Comparison of ENCODE assay signal across 18 cellular contexts in the genomic region with DNA sequence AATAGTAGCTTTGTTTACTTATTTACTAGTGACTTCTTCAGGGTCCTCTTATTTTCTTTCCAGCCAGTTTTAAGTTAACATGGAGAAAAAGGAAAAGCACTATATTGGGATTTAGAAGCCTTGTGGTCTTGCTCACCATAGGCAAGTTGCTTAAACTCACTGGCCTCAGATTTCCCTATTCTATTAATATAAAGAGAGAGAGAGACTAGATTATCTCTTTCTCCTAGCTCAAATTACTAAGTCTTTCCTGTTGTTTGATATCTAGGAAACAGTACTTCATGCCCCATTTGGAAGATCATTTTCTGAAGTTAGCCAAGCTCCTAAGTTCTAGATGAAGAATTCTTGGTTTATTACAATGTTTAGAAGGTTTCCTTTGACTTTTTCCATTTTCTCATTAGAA. TPM values are rescaled to one million over a fixed set of nuclear protein-coding genes. Genes with fewer than 3 reads are reported as not detected.
DNase-seq lines count a peak whose midpoint lies in the region; ATAC-seq and TF ChIP-seq lines count a peak whose summit lies in the region.
"Had no signal": no experiment of that assay in that cellular context is flagged by ENCODE, and none has a peak within 500 bp of the region (broad histone marks: within the 10 kb centered on the region; RNA-seq: fewer than 3 reads in every experiment).

No MANE protein-coding gene starts in this region.

- peaks cover 52% of the 10 kb centered on the region for H3F3A ChIP-seq in neural progenitor cell (ENCODE audit: low read depth)

- H3K36me3 Mint-ChIP-seq in neural progenitor cell = no peaks in the 10 kb centered on the region
- H3K36me3 Mint-ChIP-seq in activated CD4-positive, alpha-beta T cell treated with anti-CD3 and anti-CD28 coated beads for 36 hours (ENCODE audit: low read depth) = peaks cover 6% of the 10 kb centered on the region
- peaks cover 9% of the 10 kb centered on the region for H3K36me3 Mint-ChIP-seq in activated CD8-positive, alpha-beta memory T cell treated with anti-CD3 and anti-CD28 coated beads, Interleukin-2, amount 10 ng/mL, durations not matched to agents 7 days and 5 days

- DNase-seq in NCI-H2107 treated with DMSO at 0.1 percent for 48 hours (lab: John Stamatoyannopoulos, UW; ENCODE audit: unreplicated experiment) (peak; percentile 2), NCI-H2107 (lab: John Stamatoyannopoulos, UW) (no peak), choroid plexus epithelial cell (ENCODE audit: low read depth) (peak; percentile 18), neural progenitor cell (ENCODE audit: low spot score) (no peak), inferior parietal cortex (ENCODE audit: extremely low spot score) (no peak)
- no peak for DNase-seq in activated CD4-positive, alpha-beta T cell treated with anti-CD3 and anti-CD28 coated beads for 36 hours
- no peak for DNase-seq in activated CD8-positive, alpha-beta memory T cell treated with anti-CD3 and anti-CD28 coated beads, Interleukin-2, amount 10 ng/mL, durations not matched to agents 7 days and 5 days
- DNase-seq: CD8-positive, alpha-beta T cell; DMS79; IMR-90; Kasumi-1; MM.1S; NCI-H1092 treated with DMSO at 0.1 percent for 48 hours; NCI-H2081 treated with DMSO at 0.1 percent for 48 hours; NCI-H446 treated with DMSO at 0.1 percent for 48 hours; RPMI8226 had no signal

- peaks cover 79% of the 10 kb centered on the region for H3K79me2 ChIP-seq in neural progenitor cell (ENCODE audit: low read depth)

- no peak overlapping the region for H2AFZ ChIP-seq in neural progenitor cell (replicated peaks)

- H3K27me3 ChIP-seq in HUES48 (ENCODE audit: control insufficient read depth, insufficient read depth, low read length) = no peaks in the 10 kb centered on the region
- no peaks in the 10 kb centered on the region for H3K27me3 ChIP-seq in neural progenitor cell

- peaks cover 7% of the 10 kb centered on the region for H3K9me3 Mint-ChIP-seq in neural progenitor cell
- H3K9me3 Mint-ChIP-seq in activated CD4-positive, alpha-beta T cell treated with anti-CD3 and anti-CD28 coated beads for 36 hours (ENCODE audit: low read depth) = peaks cover 5% of the 10 kb centered on the region
- H3K9me3 Mint-ChIP-seq in activated CD8-positive, alpha-beta memory T cell treated with anti-CD3 and anti-CD28 coated beads, Interleukin-2, amount 10 ng/mL, durations not matched to agents 7 days and 5 days (ENCODE audit: low read depth) = peaks cover 5% of the 10 kb centered on the region

- no peaks in the 10 kb centered on the region for H3K9me3 ChIP-seq in HUES48 (ENCODE audit: control insufficient read depth, insufficient read depth, low read length)
- H3K9me3 ChIP-seq in neural progenitor cell (ENCODE audit: low read depth) = no peaks in the 10 kb centered on the region

- no peak overlapping the region for H3K4me3 ChIP-seq in HUES48 (ENCODE audit: low read depth, low read length)
- H3K4me3 ChIP-seq in choroid plexus epithelial cell (ENCODE audit: low read depth, low read length) = no peak overlapping the region
- no peak overlapping the region for H3K4me3 ChIP-seq in neural progenitor cell

- intact Hi-C loops in activated CD4-positive, alpha-beta T cell treated with anti-CD3 and anti-CD28 coated beads for 36 hours (cut with DNase I, micrococcal nuclease) = no loop called here

- no peaks in the 10 kb centered on the region for H4K20me1 ChIP-seq in neural progenitor cell (ENCODE audit: low read depth)

- TF ChIP-seq CTCF in choroid plexus epithelial cell (conservative IDR thresholded peaks at IDR 0.05; ENCODE audit: low read depth, low read length) (no peak), neural progenitor cell (IDR thresholded peaks at IDR 0.05) (no peak)

- H3K4me1 Mint-ChIP-seq in neural progenitor cell = peaks cover 59% of the 10 kb centered on the region
- H3K4me1 Mint-ChIP-seq in activated CD4-positive, alpha-beta T cell treated with anti-CD3 and anti-CD28 coated beads for 36 hours = peaks cover 29% of the 10 kb centered on the region
- peaks cover 1% of the 10 kb centered on the region for H3K4me1 Mint-ChIP-seq in activated CD8-positive, alpha-beta memory T cell treated with anti-CD3 and anti-CD28 coated beads, Interleukin-2, amount 10 ng/mL, durations not matched to agents 7 days and 5 days

- H3K4me3 Mint-ChIP-seq in neural progenitor cell = no peak overlapping the region
- H3K4me3 Mint-ChIP-seq in activated CD4-positive, alpha-beta T cell treated with anti-CD3 and anti-CD28 coated beads for 36 hours = no peak overlapping the region
- H3K4me3 Mint-ChIP-seq in activated CD8-positive, alpha-beta memory T cell treated with anti-CD3 and anti-CD28 coated beads, Interleukin-2, amount 10 ng/mL, durations not matched to agents 7 days and 5 days = no peak overlapping the region
- H3K4me3 Mint-ChIP-seq: CD8-positive, alpha-beta T cell had no signal

- peak overlapping the region; percentile 73 for H3K4me2 ChIP-seq in neural progenitor cell

- peak overlapping the region; percentile 93 for H3K27ac Mint-ChIP-seq in neural progenitor cell
- no peak overlapping the region for H3K27ac Mint-ChIP-seq in activated CD4-positive, alpha-beta T cell treated with anti-CD3 and anti-CD28 coated beads for 36 hours
- no peak overlapping the region for H3K27ac Mint-ChIP-seq in activated CD8-positive, alpha-beta memory T cell treated with anti-CD3 and anti-CD28 coated beads, Interleukin-2, amount 10 ng/mL, durations not matched to agents 7 days and 5 days
- H3K27ac Mint-ChIP-seq: CD8-positive, alpha-beta T cell had no signal

- H3K9ac ChIP-seq in HUES48 (ENCODE audit: low read depth, low read length) = no peak overlapping the region
- H3K9ac ChIP-seq in neural progenitor cell = no peak overlapping the region

- H3K36me3 ChIP-seq in HUES48 (ENCODE audit: control insufficient read depth, insufficient read depth, low read length) (no peaks in the 10 kb centered on the region), neural progenitor cell (no peaks in the 10 kb centered on the region)

- CTCF ChIA-PET in activated CD4-positive, alpha-beta T cell treated with anti-CD3 and anti-CD28 coated beads for 36 hours (lab: Charles Lee) = interaction anchor here (0.5 to 2.5 kb wide), 5 partner anchors 9 to 80 kb away, joined by 4 to 9 read pairs (median 6); no protein-coding TSS in a partner anchor
- CTCF ChIA-PET in activated CD8-positive, alpha-beta memory T cell treated with anti-CD3 and anti-CD28 coated beads, Interleukin-2, amount 10 ng/mL, durations not matched to agents 7 days and 5 days (lab: Charles Lee) = interaction anchor here (1.0 kb wide), 1 partner anchor 8 kb away, joined by 3 read pairs; no protein-coding TSS in a partner anchor

- H3K27me3 Mint-ChIP-seq in neural progenitor cell (ENCODE audit: insufficient read depth, low read depth) = no peaks in the 10 kb centered on the region
- H3K27me3 Mint-ChIP-seq in activated CD4-positive, alpha-beta T cell treated with anti-CD3 and anti-CD28 coated beads for 36 hours = no peaks in the 10 kb centered on the region
- H3K27me3 Mint-ChIP-seq in activated CD8-positive, alpha-beta memory T cell treated with anti-CD3 and anti-CD28 coated beads, Interleukin-2, amount 10 ng/mL, durations not matched to agents 7 days and 5 days = no peaks in the 10 kb centered on the region

- POLR2A ChIA-PET in activated CD4-positive, alpha-beta T cell treated with anti-CD3 and anti-CD28 coated beads for 36 hours (lab: Charles Lee) = interaction anchor here (0.6 kb wide), 1 partner anchor 382 kb away, joined by 4 read pairs; no protein-coding TSS in a partner anchor

- ATAC-seq in activated CD4-positive, alpha-beta T cell treated with anti-CD3 and anti-CD28 coated beads for 36 hours = no peak
- no peak for ATAC-seq in activated CD8-positive, alpha-beta memory T cell treated with anti-CD3 and anti-CD28 coated beads, Interleukin-2, amount 10 ng/mL, durations not matched to agents 7 days and 5 days
- ATAC-seq: CD8-positive, alpha-beta T cell had no signal

- peaks cover 17% of the 10 kb centered on the region for H3K4me1 ChIP-seq in HUES48 (ENCODE audit: control insufficient read depth, insufficient read depth, low read length)
- H3K4me1 ChIP-seq in neural progenitor cell = peaks cover 69% of the 10 kb centered on the region

- H3K27ac ChIP-seq in HUES48 (ENCODE audit: low read depth, low read length) (peak overlapping the region; percentile 76), neural progenitor cell (peak overlapping the region; percentile 95)
- H3K27ac ChIP-seq: 22Rv1 had no signal

RNA-seq across cellular contexts. Expression of gene CTNNBL1, which starts 32.5 kb away (rescaled TPM):
- 44.7 and 54.5 TPM in 2 replicates for total RNA-seq in neural progenitor cell (ENCODE audit: low replicate concordance)
- total RNA-seq in activated CD4-positive, alpha-beta T cell treated with anti-CD3 and anti-CD28 coated beads for 36 hours = 10 to 100 TPM; 72.6 to 93.4 TPM
- 10 to 100 TPM; 79.8 to 90.2 TPM for total RNA-seq in activated CD8-positive, alpha-beta memory T cell treated with anti-CD3 and anti-CD28 coated beads, Interleukin-2, amount 10 ng/mL, durations not matched to agents 7 days and 5 days

Comparison
In these comparisons a context has a peak if more than half of its experiments do, and no peak if none do; other contexts are left out.
1. DNase-seq: peak in NCI-H2107 treated with DMSO at 0.1 percent for 48 hours (single experiment) and choroid plexus epithelial cell (single experiment); none in NCI-H2107 (single experiment), neural progenitor cell (single experiment), activated CD4-positive, alpha-beta T cell treated with anti-CD3 and anti-CD28 coated beads for 36 hours (single experiment), inferior parietal cortex (single experiment) and activated CD8-positive, alpha-beta memory T cell treated with anti-CD3 and anti-CD28 coated beads, Interleukin-2, amount 10 ng/mL, durations not matched to agents 7 days and 5 days (single experiment).